ENCODE assay signal across 9 cellular contexts in the genomic region with DNA sequence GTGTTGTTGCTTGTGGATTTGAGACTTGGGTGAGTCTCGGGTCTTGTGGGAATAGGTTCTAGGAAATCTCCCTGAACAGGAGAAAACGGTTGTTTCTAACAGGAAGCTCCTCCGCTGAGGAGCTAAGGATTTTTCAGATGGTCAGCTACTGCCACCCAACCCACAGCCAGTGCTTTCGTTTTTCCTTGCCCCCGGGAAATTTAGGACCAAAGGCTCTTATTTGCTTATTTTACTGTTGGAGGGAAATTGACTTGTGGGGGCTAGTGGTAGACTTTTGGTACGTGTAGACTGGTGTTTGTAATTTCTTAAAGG. TPM values are rescaled to one million over a fixed set of nuclear protein-coding genes. Genes with fewer than 3 reads are reported as not detected.
DNase-seq lines count a peak whose midpoint lies in the region; ATAC-seq and TF ChIP-seq lines count a peak whose summit lies in the region.
"Had no signal": no experiment of that assay in that cellular context is flagged by ENCODE, and none has a peak within 500 bp of the region (broad histone marks: within the 10 kb centered on the region; RNA-seq: fewer than 3 reads in every experiment).

No MANE protein-coding gene starts in this region.

- H3K9me3 ChIP-seq in left ventricle myocardium inferior (replicated peaks) (no peaks in the 10 kb centered on the region), psoas muscle (no peaks in the 10 kb centered on the region)

- H3K27me3 Mint-ChIP-seq in activated CD8-positive, alpha-beta T cell treated with anti-CD3 and anti-CD28 coated beads for 36 hours = peaks cover 33% of the 10 kb centered on the region

- ATAC-seq in activated CD8-positive, alpha-beta T cell treated with anti-CD3 and anti-CD28 coated beads for 36 hours = no peak
- ATAC-seq in psoas muscle = peak in 1 of 4 donors; percentile 42

- H3K9me3 Mint-ChIP-seq in activated CD8-positive, alpha-beta T cell treated with anti-CD3 and anti-CD28 coated beads for 36 hours = no peaks in the 10 kb centered on the region

- H3K27me3 ChIP-seq in left ventricle myocardium inferior (ENCODE audit: low read depth) (no peaks in the 10 kb centered on the region), psoas muscle (ENCODE audit: insufficient read depth in 3 of 3, low read length in 2 of 3) (peaks cover 0 to 28% (median 0%) of the 10 kb centered on the region in 3 donors)
- H3K27me3 ChIP-seq: BLaER1 had no signal

- peak overlapping the region; percentile 90 for H3K27ac ChIP-seq in left ventricle myocardium inferior (replicated peaks)
- no peak overlapping the region for H3K27ac ChIP-seq in psoas muscle
- H3K27ac ChIP-seq: BLaER1 had no signal

- no peak overlapping the region for H3K27ac Mint-ChIP-seq in activated CD8-positive, alpha-beta T cell treated with anti-CD3 and anti-CD28 coated beads for 36 hours

- peak overlapping the region; percentile 62 for H3K4me3 Mint-ChIP-seq in activated CD8-positive, alpha-beta T cell treated with anti-CD3 and anti-CD28 coated beads for 36 hours

- H3K4me3 ChIP-seq in left ventricle myocardium inferior = peak overlapping the region; percentile 94
- peak overlapping the region; percentile 67 for H3K4me3 ChIP-seq in psoas muscle
- H3K4me3 ChIP-seq: BLaER1 had no signal

- H3K36me3 ChIP-seq in left ventricle myocardium inferior (no peaks in the 10 kb centered on the region), psoas muscle (ENCODE audit: insufficient read depth in 1 of 2, low read depth in 1 of 2) (no peaks in the 10 kb centered on the region)
- H3K36me3 ChIP-seq: BLaER1 had no signal

- intact Hi-C loops in activated CD8-positive, alpha-beta T cell treated with anti-CD3 and anti-CD28 coated beads for 36 hours (cut with micrococcal nuclease) = no loop called here
- intact Hi-C loops in left ventricle myocardium inferior (cut with micrococcal nuclease) (no loop called here), psoas muscle (cut with DNase I) (no loop called here)

- no peak for TF ChIP-seq CTCF in activated CD8-positive, alpha-beta T cell treated with anti-CD3 and anti-CD28 coated beads for 36 hours (IDR thresholded peaks at IDR 0.05)
- TF ChIP-seq CTCF in left ventricle myocardium inferior (IDR thresholded peaks at IDR 0.05; ENCODE audit: borderline replicate concordance) (no peak), psoas muscle (IDR thresholded peaks at IDR 0.05) (no peak)

- H3K4me1 ChIP-seq in left ventricle myocardium inferior (peaks cover 33% of the 10 kb centered on the region), psoas muscle (peaks cover 6% of the 10 kb centered on the region)
- H3K4me1 ChIP-seq: BLaER1 had no signal

- H3K36me3 Mint-ChIP-seq in activated CD8-positive, alpha-beta T cell treated with anti-CD3 and anti-CD28 coated beads for 36 hours (ENCODE audit: low read depth) = no peaks in the 10 kb centered on the region

- CTCF ChIA-PET in activated CD8-positive, alpha-beta T cell treated with anti-CD3 and anti-CD28 coated beads for 36 hours (lab: Charles Lee) = no interaction called here

- H3K4me1 Mint-ChIP-seq in activated CD8-positive, alpha-beta T cell treated with anti-CD3 and anti-CD28 coated beads for 36 hours (ENCODE audit: low read depth) = peaks cover 14% of the 10 kb centered on the region

- DNase-seq in NCI-H2107 treated with DMSO at 0.1 percent for 48 hours (lab: John Stamatoyannopoulos, UW; ENCODE audit: unreplicated experiment) = peak; percentile 61
- no peak for DNase-seq in NCI-H2107 (lab: John Stamatoyannopoulos, UW)
- DNase-seq in activated CD8-positive, alpha-beta T cell treated with anti-CD3 and anti-CD28 coated beads for 36 hours = no peak
- DNase-seq in left ventricle myocardium inferior = no peak
- DNase-seq in psoas muscle = no peak
- no peak for DNase-seq in GM03348 (ENCODE audit: low spot score)
- no peak for DNase-seq in NK-92 (lab: John Stamatoyannopoulos, UW; ENCODE audit: unreplicated experiment)
- no peak for DNase-seq in OCI-M1 (lab: John Stamatoyannopoulos, UW)

- POLR2A ChIA-PET in activated CD8-positive, alpha-beta T cell treated with anti-CD3 and anti-CD28 coated beads for 36 hours (lab: Charles Lee) = no interaction called here

- 1 to 2% (median 1%) methylated on average over 6 of the region's 6 CpGs for WGBS in psoas muscle, 3 donors

RNA-seq across cellular contexts. Expression of a gene that starts 0.8 kb away (rescaled TPM):
- not detected for total RNA-seq in activated CD8-positive, alpha-beta T cell treated with anti-CD3 and anti-CD28 coated beads for 36 hours
- 15.8 TPM for total RNA-seq in left ventricle myocardium inferior
- 1 to 10 TPM; 1.6 to 4.1 (median 2.2) TPM for total RNA-seq in psoas muscle
- polyA plus RNA-seq in psoas muscle = 1 to 10 TPM; 1.8 to 2.0 (median 1.8) TPM
